Comparison of ENCODE assay signal across 8 cellular contexts in the genomic region with DNA sequence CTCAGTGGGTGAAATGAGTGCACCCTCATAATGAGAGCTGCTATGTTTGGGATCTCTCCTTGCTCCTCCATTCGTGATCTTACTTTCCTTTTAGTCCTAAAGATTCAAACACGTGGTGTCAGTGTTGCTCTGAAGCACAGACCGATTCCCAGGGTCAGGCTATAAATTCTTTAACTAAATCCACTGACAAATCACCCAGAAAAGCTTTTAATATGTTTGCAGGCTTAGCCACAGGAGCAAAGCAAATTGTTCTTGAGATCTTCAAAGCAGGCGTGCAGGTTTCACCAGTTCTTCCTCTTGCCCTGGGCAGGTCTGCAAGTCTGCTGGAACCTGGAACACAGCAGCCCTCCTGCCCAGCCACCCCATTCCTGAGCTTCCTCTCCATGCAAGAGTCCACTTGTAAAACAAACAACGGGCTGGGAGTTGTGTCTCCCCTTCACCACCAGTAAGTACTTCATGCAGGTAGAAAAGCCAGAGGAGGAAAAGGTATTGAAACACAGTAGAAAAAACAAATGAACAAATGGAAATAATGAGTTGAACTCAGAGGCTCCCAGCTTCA.
DNase-seq lines count a peak whose midpoint lies in the region; TF ChIP-seq lines count a peak whose summit lies in the region.

No MANE protein-coding gene starts in this region.

- H3K9ac ChIP-seq in mesendoderm (ENCODE audit: low read length), result no peak overlapping the region

- peak overlapping the region; percentile 46 for H3K27ac ChIP-seq in C4-2B
- no peak overlapping the region for H3K27ac ChIP-seq in mesendoderm (ENCODE audit: low read depth, low read length)

- no peak overlapping the region for H3K4ac ChIP-seq in mesendoderm (ENCODE audit: low read depth, low read length)

- no peaks in the 10 kb centered on the region for H3K79me1 ChIP-seq in mesendoderm (ENCODE audit: low read length)

- H3K27me3 ChIP-seq in mesendoderm (ENCODE audit: insufficient read depth, low read length, poor library complexity), result no peaks in the 10 kb centered on the region

- no peak for DNase-seq in chondrocyte (ENCODE audit: low spot score)
- peak; percentile 23 for DNase-seq in mesendoderm
- DNase-seq in NCI-H1436 (lab: John Stamatoyannopoulos, UW), result no peak
- DNase-seq in activated CD4-positive, CD25-positive, alpha-beta regulatory T cell (lab: John Stamatoyannopoulos, UW), result no peak
- no peak for DNase-seq in GF-D8 (lab: John Stamatoyannopoulos, UW)
- no peak for DNase-seq in middle frontal gyrus (ENCODE audit: extremely low spot score, low spot score)

- H3K4me2 ChIP-seq in mesendoderm (ENCODE audit: low read length), result no peak overlapping the region

- no peak overlapping the region for H3K4me3 Mint-ChIP-seq in chondrocyte (ENCODE audit: unreplicated experiment)

- H4K8ac ChIP-seq in mesendoderm (ENCODE audit: low read depth, low read length), result no peak overlapping the region

- no peak overlapping the region for H2BK15ac ChIP-seq in mesendoderm (replicated peaks; ENCODE audit: low read depth)

- no peak overlapping the region for H2BK5ac ChIP-seq in mesendoderm (ENCODE audit: low read length)

- H4K5ac ChIP-seq in mesendoderm (ENCODE audit: low read length), result no peak overlapping the region

- H3K56ac ChIP-seq in mesendoderm (ENCODE audit: low read length), result no peak overlapping the region

- no CpG with 5 or more reads among the region's 5 CpGs for WGBS in mesendoderm (ENCODE audit: extremely low coverage, insufficient coverage, low lambda C conversion rate)

- H3K18ac ChIP-seq in mesendoderm (ENCODE audit: low read length), result no peak overlapping the region

- H3K36me3 Mint-ChIP-seq in chondrocyte (ENCODE audit: low read depth), result no peaks in the 10 kb centered on the region

- H3K4me3 ChIP-seq in mesendoderm (ENCODE audit: low read length), result no peak overlapping the region

- no peak overlapping the region for H2BK120ac ChIP-seq in mesendoderm (ENCODE audit: low read depth, low read length)

- no peak overlapping the region for H3K23ac ChIP-seq in mesendoderm (ENCODE audit: low read length)

- TF ChIP-seq CTCF in C4-2B (conservative IDR thresholded peaks at IDR 0.05), result peak; percentile 37
- peak; percentile 32; the same call in 1 of the 2 replicates for TF ChIP-seq CTCF in LNCAP (IDR thresholded peaks at IDR 0.05)
- TF ChIP-seq CTCF in chondrocyte (IDR thresholded peaks at IDR 0.05), result peak; percentile 74

- H3K36me3 ChIP-seq in mesendoderm (ENCODE audit: control insufficient read depth, insufficient read depth, low read length), result no peaks in the 10 kb centered on the region

- H2AK5ac ChIP-seq in mesendoderm (ENCODE audit: low read length), result no peak overlapping the region

- no peaks in the 10 kb centered on the region for H3K4me1 Mint-ChIP-seq in chondrocyte (ENCODE audit: low read depth)

- no peak overlapping the region for H3K27ac Mint-ChIP-seq in chondrocyte (ENCODE audit: unreplicated experiment)

- H3K4me1 ChIP-seq in mesendoderm (ENCODE audit: control insufficient read depth, low read depth, low read length), result no peaks in the 10 kb centered on the region

- no peaks in the 10 kb centered on the region for H3K27me3 Mint-ChIP-seq in chondrocyte (ENCODE audit: low read depth)

- H3K79me2 ChIP-seq in mesendoderm (ENCODE audit: control insufficient read depth, insufficient read depth, low read length), result no peaks in the 10 kb centered on the region

- H3K9me3 Mint-ChIP-seq in chondrocyte (ENCODE audit: low read depth), result no peaks in the 10 kb centered on the region
